ENCODE assay signal across 32 cellular contexts in genomic region chr16:50991436-50991835, GRCh38.
DNase-seq lines count a peak whose midpoint lies in the region; ATAC-seq and TF ChIP-seq lines count a peak whose summit lies in the region.
"Had no signal": no experiment of that assay in that cellular context is flagged by ENCODE, and none has a peak within 500 bp of the region (broad histone marks: within the 10 kb centered on the region; RNA-seq: fewer than 3 reads in every experiment).

No MANE protein-coding gene starts in this region.

- DNase-seq in mammary epithelial cell = no peak
- DNase-seq in breast epithelium (ENCODE audit: low spot score in 2 of 2) = no peak
- DNase-seq in thyroid gland = peak; percentile 99
- no peak for DNase-seq in NCI-H748 treated with DMSO at 0.1 percent for 48 hours (lab: John Stamatoyannopoulos, UW)
- DNase-seq in HEK293T (ENCODE audit: extremely low spot score) = no peak
- DNase-seq: 8988T; ACHN; AML-193; BE2C; C1 segment of cervical spinal cord; Caco-2; Calu3; CD4-positive, alpha-beta memory T cell; CD4-positive, alpha-beta T cell; CD4-positive, CD25-positive, alpha-beta regulatory T cell; CD8-positive, alpha-beta memory T cell; CD8-positive, alpha-beta T cell; COR-L47; DMS 273 treated with DMSO at 0.1 percent for 48 hours; DMS153; DMS53; DMS79; DMS79 treated with DMSO at 0.1 percent for 48 hours; DND-41; EL had no signal

- in situ Hi-C loops in mammary epithelial cell (cut with MboI; ENCODE audit: low sequenced_read_pairs in 2 of 2) = no loop called here

- H3K79me2 ChIP-seq in mammary epithelial cell (ENCODE audit: insufficient read depth, low read length) (no peaks in the 10 kb centered on the region), parathyroid adenoma (no peaks in the 10 kb centered on the region)

- TF ChIP-seq CTCF in mammary epithelial cell (conservative IDR thresholded peaks at IDR 0.05 in 1 of 2, IDR thresholded peaks at IDR 0.05 in 1 of 2; ENCODE audit: extremely low read depth in 1 of 2, insufficient read depth in 1 of 2, low read depth in 1 of 2, low read length in 2 of 2) = no peak
- no peak for TF ChIP-seq CTCF in breast epithelium (IDR thresholded peaks at IDR 0.05)
- TF ChIP-seq CTCF in parathyroid adenoma (IDR thresholded peaks at IDR 0.05) = no peak
- no peak for TF ChIP-seq CTCF in thyroid gland (IDR thresholded peaks at IDR 0.05)

- H4K20me1 ChIP-seq in mammary epithelial cell (ENCODE audit: insufficient read depth, low read length) (no peaks in the 10 kb centered on the region), BLaER1 (no peaks in the 10 kb centered on the region)
- H4K20me1 ChIP-seq: BLaER1 treated with 17β-estradiol and CSF1 and Interleukin-3, amounts not matched to agents 10 nM and 100 nM had no signal

- H3K9me3 ChIP-seq in mammary epithelial cell (replicated peaks; ENCODE audit: insufficient read depth, low read length) (no peaks in the 10 kb centered on the region), breast epithelium (no peaks in the 10 kb centered on the region), BLaER1 (peaks cover 12% of the 10 kb centered on the region), parathyroid adenoma (ENCODE audit: control insufficient read depth, low read length) (no peaks in the 10 kb centered on the region), thyroid gland (no peaks in the 10 kb centered on the region)
- H3K9me3 ChIP-seq: A549, BE2C, Caco-2 had no signal

- TF ChIP-seq POLR2A in breast epithelium (IDR thresholded peaks at IDR 0.05) (no peak), thyroid gland (IDR thresholded peaks at IDR 0.05) (no peak)

- H3K9ac ChIP-seq in mammary epithelial cell (ENCODE audit: insufficient read depth, low read length) = no peak overlapping the region
- H3K9ac ChIP-seq in BLaER1 = no peak overlapping the region
- no peak overlapping the region for H3K9ac ChIP-seq in parathyroid adenoma
- H3K9ac ChIP-seq: BLaER1 treated with 17β-estradiol and CSF1 and Interleukin-3, amounts not matched to agents 10 nM and 100 nM had no signal

- peaks cover 4% of the 10 kb centered on the region for H3K4me1 ChIP-seq in mammary epithelial cell (ENCODE audit: insufficient read depth, low read length)
- no peaks in the 10 kb centered on the region for H3K4me1 ChIP-seq in breast epithelium
- peaks cover 95% of the 10 kb centered on the region for H3K4me1 ChIP-seq in BLaER1
- H3K4me1 ChIP-seq in parathyroid adenoma = peaks cover 36% of the 10 kb centered on the region
- H3K4me1 ChIP-seq in thyroid gland = peaks cover 6 to 20% of the 10 kb centered on the region in 2 donors
- H3K4me1 ChIP-seq: A549, BE2C, Caco-2 had no signal

- H3K4me2 ChIP-seq in mammary epithelial cell (ENCODE audit: insufficient read depth, low read depth, low read length) = no peak overlapping the region
- 0 out of 2 replicates have a peak overlapping the region, but pooled peaks have one; percentile 25 for H3K4me2 ChIP-seq in BLaER1
- H3K4me2 ChIP-seq in parathyroid adenoma (ENCODE audit: low read length) = no peak overlapping the region
- H3K4me2 ChIP-seq: A549 had no signal

- H3K27ac ChIP-seq in mammary epithelial cell (ENCODE audit: insufficient read depth, low read depth, low read length) (no peak overlapping the region), breast epithelium (no peak overlapping the region), BLaER1 (peak overlapping the region; percentile 78), parathyroid adenoma (peak overlapping the region; percentile 80), thyroid gland (peak overlapping the region in 2 of 3 donors; percentile 65 to 86)
- H3K27ac ChIP-seq: 22Rv1, A549, C4-2B had no signal

- H3K36me3 ChIP-seq in mammary epithelial cell (ENCODE audit: insufficient read depth, low read length) = no peaks in the 10 kb centered on the region
- H3K36me3 ChIP-seq in breast epithelium = no peaks in the 10 kb centered on the region
- no peaks in the 10 kb centered on the region for H3K36me3 ChIP-seq in BLaER1
- H3K36me3 ChIP-seq in parathyroid adenoma (ENCODE audit: control insufficient read depth, insufficient read depth, low read length) = no peaks in the 10 kb centered on the region
- no peaks in the 10 kb centered on the region for H3K36me3 ChIP-seq in thyroid gland
- H3K36me3 ChIP-seq: BE2C; BLaER1 treated with 17β-estradiol and CSF1 and Interleukin-3, amounts not matched to agents 10 nM and 100 nM had no signal

- no TSS peak for BruUV-seq in mammary epithelial cell (replicated peaks; lab: Mats Ljungman, UMichigan)

- no peak for ATAC-seq in GM21529 (IDR thresholded peaks at IDR 0.05; ENCODE audit: unreplicated experiment)
- ATAC-seq: A549; CD8-positive, alpha-beta T cell had no signal

- no peak overlapping the region for H3K4me3 ChIP-seq in mammary epithelial cell (replicated peaks in 1 of 3; ENCODE audit: insufficient read depth in 1 of 3, low read depth in 2 of 3, low read length in 3 of 3)
- H3K4me3 ChIP-seq in breast epithelium = peak overlapping the region in 1 of 3 donors; percentile 19
- H3K4me3 ChIP-seq in BLaER1 = no peak overlapping the region
- H3K4me3 ChIP-seq in parathyroid adenoma (ENCODE audit: low read depth, low read length) = no peak overlapping the region
- H3K4me3 ChIP-seq in thyroid gland (replicated peaks in 1 of 3) = no peak overlapping the region
- H3K4me3 ChIP-seq: A549; BLaER1 treated with 17β-estradiol and CSF1 and Interleukin-3, amounts not matched to agents 10 nM and 100 nM had no signal

- no peaks in the 10 kb centered on the region for H3K27me3 ChIP-seq in mammary epithelial cell (ENCODE audit: insufficient read depth, low read length)
- peaks cover 0 to 3% of the 10 kb centered on the region in 2 donors for H3K27me3 ChIP-seq in breast epithelium
- no peaks in the 10 kb centered on the region for H3K27me3 ChIP-seq in BLaER1
- H3K27me3 ChIP-seq in parathyroid adenoma (ENCODE audit: control insufficient read depth, insufficient read depth, low read length) = no peaks in the 10 kb centered on the region
- no peaks in the 10 kb centered on the region for H3K27me3 ChIP-seq in thyroid gland
- H3K27me3 ChIP-seq: BE2C; BLaER1 treated with 17β-estradiol and CSF1 and Interleukin-3, amounts not matched to agents 10 nM and 100 nM had no signal

- intact Hi-C loops in mammary epithelial cell (cut with micrococcal nuclease) = no loop called here
- intact Hi-C loops in breast epithelium (cut with DNase I; ENCODE audit: low total_unique reads) = no loop called here
- intact Hi-C loops in thyroid gland (cut with DNase I) = no loop called here

- POLR2A ChIA-PET in HEK293T (lab: Yijun Ruan, JAX) = no interaction called here

- 49% methylated on average over 7 of the region's 13 CpGs for WGBS in mammary epithelial cell (ENCODE audit: low coverage, missing lambda C conversion rate)
- 37 to 39% methylated on average over 12 to 13 of the region's 13 CpGs for WGBS in thyroid gland, 2 donors

- CTCF ChIA-PET in mammary epithelial cell (lab: Charles Lee; ENCODE audit: low non-redundant PET) (no interaction called here), HEK293T (lab: Yijun Ruan, JAX) (no interaction called here)

- dilution Hi-C loops in mammary epithelial cell (cut with HindIII; ENCODE audit: low sequenced_read_pairs) = no loop called here

- H2AFZ ChIP-seq in mammary epithelial cell (ENCODE audit: low read depth, low read length) (peak overlapping the region; percentile 8), parathyroid adenoma (no peak overlapping the region)

TF ChIP-seq in HEK293T, 16 proteins besides CTCF, POLR2A, EP300 and RAD21:
- TF ChIP-seq HDGF (IDR thresholded peaks at IDR 0.05; ENCODE audit: borderline replicate concordance) (no peak), LEF1 (IDR thresholded peaks at IDR 0.05; ENCODE audit: borderline replicate concordance) (no peak), FOXA1 (IDR thresholded peaks at IDR 0.05) (no peak), PKNOX1 (IDR thresholded peaks at IDR 0.05) (no peak), ZNF384 (IDR thresholded peaks at IDR 0.05) (no peak), L3MBTL2 (conservative IDR thresholded peaks at IDR 0.05) (no peak), SUZ12 (IDR thresholded peaks at IDR 0.05) (no peak), TARDBP (IDR thresholded peaks at IDR 0.05) (no peak), ARNT (IDR thresholded peaks at IDR 0.05) (no peak), FOXK2 (IDR thresholded peaks at IDR 0.05) (no peak), NFRKB (IDR thresholded peaks at IDR 0.05) (no peak), CTBP1 (IDR thresholded peaks at IDR 0.05; ENCODE audit: borderline replicate concordance) (no peak), FOXM1 (IDR thresholded peaks at IDR 0.05; ENCODE audit: borderline replicate concordance) (no peak), BHLHE40 (IDR thresholded peaks at IDR 0.05; ENCODE audit: borderline replicate concordance) (no peak), ELF4 (IDR thresholded peaks at IDR 0.05) (no peak), SP1 (IDR thresholded peaks at IDR 0.05) (no peak)

Comparison
In these comparisons a context has a peak if more than half of its experiments do, and no peak if none do; other contexts are left out.
1. DNase-seq: peak in thyroid gland (2 of 2); none in mammary epithelial cell (single experiment), breast epithelium (0 of 2), NCI-H748 treated with DMSO at 0.1 percent for 48 hours (single experiment) and HEK293T (single experiment).
2. H3K27ac ChIP-seq: peak in BLaER1 (single experiment), parathyroid adenoma (single experiment) and thyroid gland (2 of 3); none in mammary epithelial cell (single experiment) and breast epithelium (0 of 2).